In the genomic region with DNA sequence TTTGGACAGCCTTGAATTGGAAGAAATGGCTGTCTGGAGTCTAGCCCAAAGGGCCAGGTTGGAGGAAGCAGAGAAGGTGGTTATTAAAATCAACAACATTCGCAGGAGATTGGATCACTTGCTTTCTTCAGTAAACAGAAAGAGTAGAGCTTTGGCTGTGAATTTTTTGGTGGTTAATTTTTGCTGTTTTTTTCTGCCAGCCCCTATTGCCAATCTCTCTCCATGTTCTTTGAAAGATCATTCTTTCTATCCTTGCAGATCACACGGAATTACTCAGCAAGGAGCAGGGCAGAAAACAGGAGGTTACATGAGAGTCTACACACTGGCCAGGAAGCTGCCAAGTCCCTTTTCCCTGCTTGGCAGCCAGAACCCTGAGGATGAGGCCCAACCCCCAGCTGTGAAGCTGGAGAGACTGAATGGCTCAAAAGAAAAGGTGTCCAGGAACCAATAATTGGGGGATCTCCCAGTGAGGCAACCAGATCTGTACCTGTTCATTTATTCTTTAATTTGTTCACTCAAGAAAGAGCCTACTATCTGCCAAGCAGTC, we compare ENCODE assay signal across 8 cellular contexts. TPM values are rescaled to one million over a fixed set of nuclear protein-coding genes. Genes with fewer than 3 reads are reported as not detected.
DNase-seq lines count a peak whose midpoint lies in the region; ATAC-seq, FAIRE-seq and TF ChIP-seq lines count a peak whose summit lies in the region.

No MANE protein-coding gene starts in this region.

- DNase-seq in GM12891 (ENCODE audit: insufficient read length, low spot score) = no peak
- no peak for DNase-seq in activated CD8-positive, alpha-beta T cell treated with anti-CD3 and anti-CD28 coated beads for 36 hours
- no peak for DNase-seq in left cardiac atrium
- no peak for DNase-seq in 8988T
- DNase-seq in NOMO-1 (lab: John Stamatoyannopoulos, UW; ENCODE audit: unreplicated experiment in 2 of 2) = no peak

- CTCF ChIA-PET in activated CD8-positive, alpha-beta T cell treated with anti-CD3 and anti-CD28 coated beads for 36 hours (lab: Charles Lee) = interaction anchor here (2.1 to 5.4 kb wide), 5 partner anchors 8 to 28 kb away, joined by 8 to 58 read pairs (median 17); a partner anchor contains a TSS

- H3K4me3 ChIP-seq in skin epidermis = no peak overlapping the region

- H3K9me3 Mint-ChIP-seq in activated CD8-positive, alpha-beta T cell treated with anti-CD3 and anti-CD28 coated beads for 36 hours = peaks cover 2% of the 10 kb centered on the region

- TF ChIP-seq POLR2A in GM12891 (IDR thresholded peaks at IDR 0.05; ENCODE audit: low read depth, low read length) = no peak

- POLR2A ChIA-PET in activated CD8-positive, alpha-beta T cell treated with anti-CD3 and anti-CD28 coated beads for 36 hours (lab: Charles Lee) = interaction anchor here (8.9 kb wide), 1 partner anchor 11 kb away, joined by 102 read pairs; a partner anchor contains a TSS

- H3K36me3 Mint-ChIP-seq in activated CD8-positive, alpha-beta T cell treated with anti-CD3 and anti-CD28 coated beads for 36 hours (ENCODE audit: low read depth) = peaks cover 15% of the 10 kb centered on the region

- FAIRE-seq in GM12891 (lab: Jason Lieb, UNC) = peak; percentile 41

- peak overlapping the region; percentile 86 for H3K27ac Mint-ChIP-seq in activated CD8-positive, alpha-beta T cell treated with anti-CD3 and anti-CD28 coated beads for 36 hours

- H3K4me3 Mint-ChIP-seq in activated CD8-positive, alpha-beta T cell treated with anti-CD3 and anti-CD28 coated beads for 36 hours = peak overlapping the region; percentile 52

- TF ChIP-seq CTCF in activated CD8-positive, alpha-beta T cell treated with anti-CD3 and anti-CD28 coated beads for 36 hours (IDR thresholded peaks at IDR 0.05) = no peak

- no peaks in the 10 kb centered on the region for H3K27me3 Mint-ChIP-seq in activated CD8-positive, alpha-beta T cell treated with anti-CD3 and anti-CD28 coated beads for 36 hours

- H3K27ac ChIP-seq in skin epidermis = peak overlapping the region in 17 of 21 experiments; percentile 5 to 81 (median 54)

- ATAC-seq in activated CD8-positive, alpha-beta T cell treated with anti-CD3 and anti-CD28 coated beads for 36 hours = no peak
- peak; percentile 60 to 68 for ATAC-seq in left cardiac atrium
- no peak for ATAC-seq in GM21515 (IDR thresholded peaks at IDR 0.05; ENCODE audit: unreplicated experiment)
- no peak for ATAC-seq in GM21390 (IDR thresholded peaks at IDR 0.05; ENCODE audit: unreplicated experiment)

- peaks cover 61% of the 10 kb centered on the region for H3K4me1 Mint-ChIP-seq in activated CD8-positive, alpha-beta T cell treated with anti-CD3 and anti-CD28 coated beads for 36 hours (ENCODE audit: low read depth)

- intact Hi-C loops in activated CD8-positive, alpha-beta T cell treated with anti-CD3 and anti-CD28 coated beads for 36 hours (cut with micrococcal nuclease) = loop anchor here (5.0 kb wide), 1 partner anchor 33 kb away; no protein-coding TSS in a partner anchor
- intact Hi-C loops in left cardiac atrium (cut with DNase I) = no loop called here

TF ChIP-seq in GM12891, 5 proteins besides CTCF, POLR2A, EP300 and RAD21:
- TF ChIP-seq SPI1 (IDR thresholded peaks at IDR 0.05; ENCODE audit: low read depth, low read length) (no peak), POU2F2 (IDR thresholded peaks at IDR 0.05; ENCODE audit: low read depth, low read length) (no peak), TAF1 (IDR thresholded peaks at IDR 0.05; ENCODE audit: low read depth, low read length) (no peak), POLR2AphosphoS5 (IDR thresholded peaks at IDR 0.05; ENCODE audit: low read depth, low read length) (no peak), PAX5 (IDR thresholded peaks at IDR 0.05; ENCODE audit: insufficient read depth, low read length, severe bottlenecking) (no peak)

RNA-seq across cellular contexts. Expression of a gene that starts 13.0 kb away (rescaled TPM):
- polyA plus RNA-seq in GM12891 (2012; ENCODE audit: low read depth, missing spikeins) = 172 TPM
- total RNA-seq in activated CD8-positive, alpha-beta T cell treated with anti-CD3 and anti-CD28 coated beads for 36 hours = 10 to 100 TPM; 28.4 to 32.6 TPM
- 10 to 100 TPM; 73.1 to 76.0 TPM for total RNA-seq in left cardiac atrium

Comparison
In these comparisons a context has a peak if more than half of its experiments do, and no peak if none do; other contexts are left out.
1. ATAC-seq: peak in left cardiac atrium (2 of 2); none in activated CD8-positive, alpha-beta T cell treated with anti-CD3 and anti-CD28 coated beads for 36 hours (single experiment), GM21515 (single experiment) and GM21390 (single experiment).